ENCODE assay signal across 8 cellular contexts in genomic region chr7:7183833-7184463, GRCh38. TPM values are rescaled to one million over a fixed set of nuclear protein-coding genes. Genes with fewer than 3 reads are reported as not detected.
A peak's percentile ranks its signal among the peaks of the same experiment; 100 is the strongest.
DNase-seq lines count a peak whose midpoint lies in the region; ATAC-seq, FAIRE-seq and TF ChIP-seq lines count a peak whose summit lies in the region.

No MANE protein-coding gene starts in this region.

- H3K4me1 ChIP-seq in NT2/D1 (ENCODE audit: insufficient read depth, insufficient read length) (no peaks in the 10 kb centered on the region), H1 (replicated peaks in 1 of 4; ENCODE audit: control insufficient read depth in 3 of 4, insufficient read depth in 4 of 4, low read length in 3 of 4) (peaks cover 0 to 14% (median 10%) of the 10 kb centered on the region in 4 experiments; a peak in 5 of 7 replicates), neutrophil (ENCODE audit: control insufficient read depth in 1 of 2, insufficient read depth in 1 of 2, low read depth in 1 of 2, low read length in 1 of 2) (peaks cover 48 to 55% of the 10 kb centered on the region in 2 experiments), adrenal gland (replicated peaks in 1 of 2) (peaks cover 0 to 22% of the 10 kb centered on the region in 2 donors), body of pancreas (peaks cover 21% of the 10 kb centered on the region)

- H2BK20ac ChIP-seq in H1 (ENCODE audit: low read length): no peak overlapping the region

- H3K14ac ChIP-seq in H1 (ENCODE audit: insufficient read length): no peak overlapping the region

- 26% methylated on average over 4 of the region's 4 CpGs; no CpG with 5 or more reads in 1 of the 2 experiments for WGBS in H1 (ENCODE audit: extremely low coverage in 1 of 2, insufficient coverage in 1 of 2, insufficient read length in 1 of 2, insufficient replicate concordance in 2 of 2, low coverage in 1 of 2, low lambda C conversion rate in 2 of 2, missing lambda C conversion rate in 1 of 2), 2 experiments
- WGBS in adrenal gland, 4 donors: 67 to 78% (median 71%) methylated on average over 4 of the region's 4 CpGs
- 29 to 32% methylated on average over 4 of the region's 4 CpGs for WGBS in body of pancreas, 2 donors

- H2BK5ac ChIP-seq in H1 (ENCODE audit: low read depth, low read length): no peak overlapping the region

- ATAC-seq in HG02678 (IDR thresholded peaks at IDR 0.05; ENCODE audit: unreplicated experiment) (no peak), body of pancreas (no peak)

- no peak for FAIRE-seq in H1 (lab: Jason Lieb, UNC)

- no peak overlapping the region for H3K27ac ChIP-seq in H1 (ENCODE audit: low read depth, low read length)
- H3K27ac ChIP-seq in neutrophil: peak overlapping the region; percentile 96
- peak overlapping the region in 1 of 5 donors; percentile 16 for H3K27ac ChIP-seq in adrenal gland
- H3K27ac ChIP-seq in body of pancreas: peak overlapping the region in 2 of 4 donors; percentile 93 to 95

- no peak overlapping the region for H3K56ac ChIP-seq in H1 (replicated peaks; ENCODE audit: insufficient read length, low read depth, low read length)

- H3K79me2 ChIP-seq in H1 (ENCODE audit: control insufficient read depth in 1 of 2, insufficient read depth in 2 of 2, low read length in 2 of 2): peaks cover 30 to 61% of the 10 kb centered on the region in 2 experiments

- no peak overlapping the region for H2AFZ ChIP-seq in H1 (ENCODE audit: low read length)

- H3K27me3 ChIP-seq in NT2/D1 (ENCODE audit: insufficient read depth, insufficient read length) (no peaks in the 10 kb centered on the region), H1 (replicated peaks in 1 of 4; ENCODE audit: control insufficient read depth in 3 of 4, extremely low read depth in 1 of 4, insufficient read depth in 3 of 4, low read length in 3 of 4) (no peaks in the 10 kb centered on the region), neutrophil (no peaks in the 10 kb centered on the region), adrenal gland (no peaks in the 10 kb centered on the region), body of pancreas (no peaks in the 10 kb centered on the region)

- no peak overlapping the region for H2BK15ac ChIP-seq in H1 (ENCODE audit: low read length)

- CTCF ChIA-PET in H1 (lab: Charles Lee; ENCODE audit: partially characterized antibody): interaction anchor here (0.8 to 1.7 kb wide), 6 partner anchors 17 to 164 kb away, joined by 3 to 5 read pairs (median 3); no protein-coding TSS in a partner anchor

- H4K20me1 ChIP-seq in H1 (replicated peaks in 1 of 2; ENCODE audit: control insufficient read depth in 1 of 2, insufficient read depth in 2 of 2, low read length in 2 of 2): peaks cover 2 to 6% of the 10 kb centered on the region in 2 experiments

- H3K9me3 ChIP-seq in NT2/D1 (ENCODE audit: insufficient read depth, low read length) (no peaks in the 10 kb centered on the region), H1 (ENCODE audit: insufficient read depth in 2 of 2, low read depth in 1 of 2, low read length in 1 of 2) (no peaks in the 10 kb centered on the region), neutrophil (no peaks in the 10 kb centered on the region), adrenal gland (replicated peaks in 1 of 3) (no peaks in the 10 kb centered on the region), body of pancreas (peaks cover 0 to 3% (median 0%) of the 10 kb centered on the region in 3 donors)

- TF ChIP-seq CTCF in H1 (IDR thresholded peaks at IDR 0.05; ENCODE audit: control extremely low read depth in 1 of 3, insufficient read depth in 1 of 3, low read depth in 1 of 3, low read length in 3 of 3) (no peak), neutrophil (IDR thresholded peaks at IDR 0.05) (no peak), adrenal gland (IDR thresholded peaks at IDR 0.05) (no peak), body of pancreas (IDR thresholded peaks at IDR 0.05) (no peak)

- no peak for TF ChIP-seq POLR2A in H1 (IDR thresholded peaks at IDR 0.05; ENCODE audit: control extremely low read depth in 1 of 2, low read depth in 2 of 2, low read length in 2 of 2)
- TF ChIP-seq POLR2A in adrenal gland (IDR thresholded peaks at IDR 0.05): no peak
- TF ChIP-seq POLR2A in body of pancreas (IDR thresholded peaks at IDR 0.05): no peak

- H3K23ac ChIP-seq in H1 (ENCODE audit: insufficient read length): no peak overlapping the region

- H3K4ac ChIP-seq in H1 (replicated peaks; ENCODE audit: insufficient read length, low read depth, low read length): no peak overlapping the region

- no peak overlapping the region for H4K5ac ChIP-seq in H1 (ENCODE audit: insufficient read length, low read depth, low read length)

- no peak overlapping the region for H2BK120ac ChIP-seq in H1 (replicated peaks; ENCODE audit: low read depth, low read length)

- no peak overlapping the region for H2BK12ac ChIP-seq in H1 (ENCODE audit: low read depth, low read length)

- peak overlapping the region; percentile 47 to 77 for H3K4me2 ChIP-seq in H1 (ENCODE audit: insufficient read depth in 1 of 2, low read depth in 2 of 2, low read length in 2 of 2)

- TF ChIP-seq RAD21 in H1 (IDR thresholded peaks at IDR 0.05 in 1 of 2, conservative IDR thresholded peaks at IDR 0.05 in 1 of 2; ENCODE audit: low read depth in 2 of 2, low read length in 2 of 2): no peak

- H3K79me1 ChIP-seq in H1 (ENCODE audit: low read depth, low read length): no peaks in the 10 kb centered on the region

- H3K9ac ChIP-seq in NT2/D1 (ENCODE audit: insufficient read length, low read depth) (peak overlapping the region; percentile 94), H1 (replicated peaks in 1 of 4; ENCODE audit: extremely low read depth in 1 of 4, low read depth in 3 of 4, low read length in 3 of 4) (peak overlapping the region in 1 of 4 experiments; percentile 93; a peak in 1 of 7 replicates)

- POLR2A ChIA-PET in H1 (lab: Charles Lee; ENCODE audit: partially characterized antibody): interaction anchor here (0.6 to 5.9 kb wide), 7 partner anchors 10 to 169 kb away, joined by 3 to 55 read pairs (median 3); no protein-coding TSS in a partner anchor

- H4K91ac ChIP-seq in H1 (replicated peaks; ENCODE audit: insufficient read length, low read length): no peak overlapping the region

- no peak overlapping the region for H3K18ac ChIP-seq in H1 (ENCODE audit: extremely low read depth, low read length)

- intact Hi-C loops in adrenal gland (cut with DNase I): no loop called here
- intact Hi-C loops in body of pancreas (cut with DNase I): no loop called here

- peak; percentile 14 for DNase-seq in GM03348 (ENCODE audit: low spot score)
- DNase-seq in NT2/D1 (ENCODE audit: low read depth, low spot score): no peak
- DNase-seq in H1 (ENCODE audit: low read depth in 1 of 2, low spot score in 2 of 2): no peak
- DNase-seq in adrenal gland: no peak
- no peak for DNase-seq in hypothalamus (lab: John Stamatoyannopoulos, UW)
- no peak for DNase-seq in body of pancreas

- no peak for TF ChIP-seq EP300 in H1 (IDR thresholded peaks at IDR 0.05; ENCODE audit: borderline replicate concordance in 1 of 2, low read depth in 2 of 2, low read length in 2 of 2)

- H4K8ac ChIP-seq in H1 (ENCODE audit: extremely low read depth, insufficient read depth, low read length): no peak overlapping the region

- peaks cover 18% of the 10 kb centered on the region for H3K36me3 ChIP-seq in NT2/D1 (ENCODE audit: insufficient read depth, insufficient read length, low read length)
- H3K36me3 ChIP-seq in H1 (ENCODE audit: control insufficient read depth in 2 of 4, insufficient read depth in 4 of 4, low read length in 3 of 4): peaks cover 0 to 16% (median 0%) of the 10 kb centered on the region in 4 experiments; a peak in 1 of 8 replicates
- no peaks in the 10 kb centered on the region for H3K36me3 ChIP-seq in neutrophil
- H3K36me3 ChIP-seq in adrenal gland (replicated peaks in 1 of 2): no peaks in the 10 kb centered on the region
- no peaks in the 10 kb centered on the region for H3K36me3 ChIP-seq in body of pancreas (replicated peaks in 1 of 2; ENCODE audit: insufficient read depth in 1 of 2, low read depth in 2 of 2)

- H2AK5ac ChIP-seq in H1 (ENCODE audit: low read depth, low read length): no peak overlapping the region

- H3K23me2 ChIP-seq in H1 (ENCODE audit: low read depth, low read length): no peaks in the 10 kb centered on the region; the same call in 1 of the 2 replicates

- H3K4me3 ChIP-seq in NT2/D1 (ENCODE audit: insufficient read length, low read depth): peak overlapping the region; percentile 89
- H3K4me3 ChIP-seq in H1 (ENCODE audit: extremely low read depth in 1 of 4, insufficient read depth in 2 of 4, low read depth in 3 of 4, low read length in 4 of 4): peak overlapping the region; percentile 80 to 91 (median 84)
- peak overlapping the region; percentile 87 to 90 for H3K4me3 ChIP-seq in neutrophil (ENCODE audit: low read depth in 1 of 2, low read length in 1 of 2)
- H3K4me3 ChIP-seq in adrenal gland: peak overlapping the region in 2 of 4 donors; percentile 63 to 68
- peak overlapping the region in 1 of 2 donors; percentile 31 for H3K4me3 ChIP-seq in body of pancreas

TF ChIP-seq in H1, 55 proteins besides CTCF, POLR2A, EP300 and RAD21 (continues in another document):
- TF ChIP-seq ATF3 (IDR thresholded peaks at IDR 0.05; ENCODE audit: insufficient read depth, low read depth, low read length) (no peak), TEAD4 (IDR thresholded peaks at IDR 0.05; ENCODE audit: low read depth, low read length) (no peak), RNF2 (IDR thresholded peaks at IDR 0.05; ENCODE audit: borderline replicate concordance, low read depth, low read length, missing control alignments, poor library complexity, severe bottlenecking) (no peak), POLR2AphosphoS5 (IDR thresholded peaks at IDR 0.05; ENCODE audit: low read depth, low read length) (no peak), EZH2 (IDR thresholded peaks at IDR 0.05; ENCODE audit: low read depth, low read length, severe bottlenecking) (no peak), TBP (IDR thresholded peaks at IDR 0.05; ENCODE audit: low read depth, low read length) (no peak)

RNA-seq across cellular contexts. Expression of gene C1GALT1, which starts 1.6 kb away (rescaled TPM):
- 94.0 and 94.2 TPM in 2 replicates for total RNA-seq in H1 (2021; fragmentation: NEBNext Ultra II Directional; extraction: Animal tissue kit (Norgen Biotek cat#: 25700))
- polyA plus RNA-seq in H1 (2011; rRNA removed): 18.7 and 22.9 TPM in 2 replicates
- 26.6 TPM for polyA plus RNA-seq in H1 (2011; cell fraction: cytosol; rRNA removed)
- polyA plus RNA-seq in H1 (2011; cell fraction: nucleus; rRNA removed): 14.5 TPM
- polyA plus RNA-seq in H1 (2012, experiment 1 of 2): 24.9 to 57.2 TPM (median 35.1 TPM) in 4 replicates
- polyA plus RNA-seq in H1 (2012, experiment 2 of 2): 6.7 TPM
- polyA plus RNA-seq in H1 (2013, experiment 1 of 2): 54.7 TPM
- polyA plus RNA-seq in H1 (2013, experiment 2 of 2): 60.5 TPM
- 28.4 and 53.6 TPM in 2 replicates for polyA minus RNA-seq in H1 (2011; rRNA and poly(A)+ RNA removed)
- 28.0 TPM for polyA minus RNA-seq in H1 (2011; cell fraction: cytosol; rRNA and poly(A)+ RNA removed)
- 86.1 TPM for polyA minus RNA-seq in H1 (2011; cell fraction: nucleus; rRNA and poly(A)+ RNA removed)
- 100 to 1,000 TPM in 1 of 8 donors, 10 to 100 TPM in 7; 16.7 to 217 (median 18.2) TPM for total RNA-seq in adrenal gland
- 10 to 100 TPM in 1 of 3 donors, 1 to 10 TPM in 2; 3.6 to 23.5 (median 4.8) TPM for polyA plus RNA-seq in adrenal gland
- total RNA-seq in body of pancreas: 10 to 100 TPM in 1 of 2 donors, 1 to 10 TPM in 1; 9.1 to 13.8 TPM
